9 cellular contexts compared by ENCODE assay signal in the genomic region with DNA sequence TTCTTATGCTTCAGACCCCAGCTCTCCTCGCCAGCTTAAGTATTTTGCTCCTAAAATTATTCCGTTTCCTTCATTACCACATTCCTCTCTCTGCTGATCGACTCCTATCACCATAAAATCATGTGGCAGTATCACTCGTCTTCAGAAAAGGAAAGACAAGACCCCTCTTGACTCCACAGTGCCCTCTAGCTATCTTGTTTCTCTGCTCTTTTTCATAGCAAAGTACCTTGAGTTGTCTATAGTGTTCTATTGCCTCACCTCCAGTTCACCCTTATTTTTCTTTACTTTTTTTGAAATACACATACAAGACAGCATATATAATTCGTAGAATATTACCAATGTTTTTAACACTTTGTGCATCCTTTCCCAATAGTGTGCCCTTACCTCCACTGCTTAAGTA.
DNase-seq lines count a peak whose midpoint lies in the region; ATAC-seq and TF ChIP-seq lines count a peak whose summit lies in the region.
"Had no signal": no experiment of that assay in that cellular context is flagged by ENCODE, and none has a peak within 500 bp of the region (broad histone marks: within the 10 kb centered on the region; RNA-seq: fewer than 3 reads in every experiment).

No MANE protein-coding gene starts in this region.

- no peaks in the 10 kb centered on the region for H3K9me2 ChIP-seq in DOHH2 (replicated peaks; ENCODE audit: control insufficient read depth, low read length)
- no peaks in the 10 kb centered on the region for H3K9me2 ChIP-seq in OCI-LY7 (ENCODE audit: insufficient read depth, low read length)

- H3K36me3 ChIP-seq in DOHH2 (ENCODE audit: control insufficient read depth, low read length) (no peaks in the 10 kb centered on the region), HEK293 (ENCODE audit: control insufficient read depth in 2 of 2, insufficient read depth in 1 of 2, low read length in 2 of 2) (no peaks in the 10 kb centered on the region), OCI-LY7 (ENCODE audit: insufficient read depth, low read length) (no peaks in the 10 kb centered on the region)

- peaks cover 3% of the 10 kb centered on the region for H3K9me3 Mint-ChIP-seq in progenitor cell of endocrine pancreas (ENCODE audit: low read depth)

- H3K27ac ChIP-seq in DOHH2 (ENCODE audit: low read depth, low read length) (no peak overlapping the region), HEK293 (ENCODE audit: extremely low read depth, low read depth, low read length) (no peak overlapping the region), OCI-LY7 (ENCODE audit: low read depth, low read length, poor library complexity, severe bottlenecking) (no peak overlapping the region), foreskin keratinocyte (no peak overlapping the region)

- no peak overlapping the region for H2AFZ ChIP-seq in OCI-LY7 (ENCODE audit: low read length)

- H3K4me3 ChIP-seq in DOHH2 (ENCODE audit: low read length) (no peak overlapping the region), HEK293 (ENCODE audit: low read depth, low read length) (no peak overlapping the region), OCI-LY7 (ENCODE audit: low read depth, low read length, poor library complexity, severe bottlenecking) (no peak overlapping the region)

- intact Hi-C loops in OCI-LY7 (cut with micrococcal nuclease; ENCODE audit: unreplicated experiment), result loop anchor here (5.0 kb wide), 1 partner anchor 186 kb away; no protein-coding TSS in a partner anchor

- no peak overlapping the region for H3K4me3 Mint-ChIP-seq in progenitor cell of endocrine pancreas (ENCODE audit: low read depth)

- H3K27me3 Mint-ChIP-seq in progenitor cell of endocrine pancreas, result peaks cover 6% of the 10 kb centered on the region

- no peaks in the 10 kb centered on the region for H3F3A ChIP-seq in DOHH2 (ENCODE audit: control insufficient read depth, insufficient read depth)

- no peaks in the 10 kb centered on the region for H3K79me2 ChIP-seq in DOHH2 (ENCODE audit: control insufficient read depth, low read length)
- H3K79me2 ChIP-seq in OCI-LY7 (ENCODE audit: insufficient read depth, low read depth, low read length), result no peaks in the 10 kb centered on the region

- no peaks in the 10 kb centered on the region for H3K36me3 Mint-ChIP-seq in progenitor cell of endocrine pancreas (ENCODE audit: insufficient read depth)

- no peaks in the 10 kb centered on the region for H3K27me3 ChIP-seq in DOHH2 (ENCODE audit: control insufficient read depth, low read length)
- H3K27me3 ChIP-seq in foreskin keratinocyte, result no peaks in the 10 kb centered on the region

- H4K20me1 ChIP-seq in DOHH2 (ENCODE audit: control insufficient read depth, insufficient read depth, low read depth, low read length) (no peaks in the 10 kb centered on the region), OCI-LY7 (ENCODE audit: insufficient read depth, low read length) (no peaks in the 10 kb centered on the region)

- no peak overlapping the region for H3K27ac Mint-ChIP-seq in progenitor cell of endocrine pancreas

- no TSS peak for BruUV-seq in OCI-LY7 (replicated peaks; lab: Mats Ljungman, UMichigan)

- peaks cover 3% of the 10 kb centered on the region for H3K4me1 Mint-ChIP-seq in progenitor cell of endocrine pancreas (ENCODE audit: low read depth)

- TF ChIP-seq CTCF in DOHH2 (IDR thresholded peaks at IDR 0.05; ENCODE audit: low read depth, low read length, poor library complexity, severe bottlenecking) (peak; percentile 65), HEK293 (tag by site-specific recombination; IDR thresholded peaks at IDR 0.05) (no peak; the same call in 1 of the 2 replicates), OCI-LY7 (conservative IDR thresholded peaks at IDR 0.05; ENCODE audit: low read length) (peak; percentile 75), foreskin keratinocyte (conservative IDR thresholded peaks at IDR 0.05) (peak; percentile 43), progenitor cell of endocrine pancreas (IDR thresholded peaks at IDR 0.05; ENCODE audit: unreplicated experiment) (no peak)

- H3K9me3 ChIP-seq in DOHH2 (ENCODE audit: control insufficient read depth, insufficient read depth, low read length) (no peaks in the 10 kb centered on the region), HEK293 (ENCODE audit: control insufficient read depth, insufficient read depth, low read depth, low read length) (no peaks in the 10 kb centered on the region), OCI-LY7 (ENCODE audit: low read length) (no peaks in the 10 kb centered on the region)

- POLR2A ChIA-PET in HEK293 (lab: Yijun Ruan, JAX) (no interaction called here), OCI-LY7 (lab: Charles Lee) (interaction anchor here (0.6 kb wide), 1 partner anchor 9 kb away, joined by 3 read pairs; no protein-coding TSS in a partner anchor)

- H3K4me2 ChIP-seq in DOHH2 (ENCODE audit: low read length) (no peak overlapping the region), OCI-LY7 (ENCODE audit: low read length) (no peak overlapping the region)

- CTCF ChIA-PET in HEK293 (lab: Yijun Ruan, JAX), result interaction anchor here (0.8 to 4.7 kb wide), 11 partner anchors 11 to 276 kb away, joined by 3 to 25 read pairs (median 4); no protein-coding TSS in a partner anchor
- CTCF ChIA-PET in OCI-LY7 (lab: Charles Lee; ENCODE audit: unreplicated experiment), result no interaction called here

- no peak for ATAC-seq in foreskin keratinocyte
- ATAC-seq in HG02852 (IDR thresholded peaks at IDR 0.05; ENCODE audit: unreplicated experiment), result no peak
- ATAC-seq in HG02981 (IDR thresholded peaks at IDR 0.05; ENCODE audit: unreplicated experiment), result no peak

- peak; percentile 9 for DNase-seq in OCI-LY7 (ENCODE audit: low spot score)
- no peak for DNase-seq in foreskin keratinocyte
- no peak for DNase-seq in progenitor cell of endocrine pancreas (ENCODE audit: low spot score, unreplicated experiment)
- no peak for DNase-seq in AG08396 (ENCODE audit: low spot score)
- DNase-seq: mesenchymal stem cell had no signal

- H3K4me1 ChIP-seq in DOHH2 (ENCODE audit: control insufficient read depth, low read length) (no peaks in the 10 kb centered on the region), HEK293 (ENCODE audit: control insufficient read depth, insufficient read depth, low read length) (peaks cover 9% of the 10 kb centered on the region), OCI-LY7 (ENCODE audit: insufficient read depth, low read length, poor library complexity, severe bottlenecking) (no peaks in the 10 kb centered on the region), foreskin keratinocyte (no peaks in the 10 kb centered on the region)

TF ChIP-seq in HEK293, 187 proteins besides CTCF, POLR2A, EP300 and RAD21:
- TF ChIP-seq ZNF654 (tag by site-specific recombination; IDR thresholded peaks at IDR 0.05; ENCODE audit: low read depth) (0 out of 2 replicates have a peak, but pooled peaks have one; percentile 13), ZNF174 (tag by site-specific recombination; IDR thresholded peaks at IDR 0.05) (no peak), ZBTB1 (tag by site-specific recombination; IDR thresholded peaks at IDR 0.05) (no peak), ZNF223 (tag by site-specific recombination; IDR thresholded peaks at IDR 0.05) (no peak)

Comparison
In these comparisons a context has a peak if more than half of its experiments do, and no peak if none do; other contexts are left out.
1. CTCF ChIP-seq: peak in DOHH2 (single experiment), OCI-LY7 (single experiment) and foreskin keratinocyte (single experiment); none in HEK293 (single experiment) and progenitor cell of endocrine pancreas (single experiment).